ENCODE assay signal across 7 cellular contexts in the genomic region with DNA sequence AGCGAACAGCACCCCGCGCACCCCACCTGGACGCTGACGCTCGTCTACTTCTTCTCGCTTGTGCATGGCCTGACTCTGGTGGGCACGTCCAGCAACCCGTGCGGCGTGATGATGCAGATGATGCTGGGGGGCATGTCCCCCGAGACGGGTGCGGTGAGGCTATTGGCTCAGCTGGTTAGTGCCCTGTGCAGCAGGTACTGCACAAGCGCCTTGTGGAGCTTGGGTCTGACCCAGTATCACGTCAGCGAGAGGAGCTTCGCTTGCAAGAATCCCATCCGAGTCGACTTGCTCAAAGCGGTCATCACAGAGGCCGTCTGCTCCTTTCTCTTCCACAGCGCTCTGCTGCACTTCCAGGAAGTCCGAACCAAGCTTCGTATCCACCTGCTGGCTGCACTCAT. TPM values are rescaled to one million over a fixed set of nuclear protein-coding genes. Genes with fewer than 3 reads are reported as not detected.
DNase-seq lines count a peak whose midpoint lies in the region; ATAC-seq and TF ChIP-seq lines count a peak whose summit lies in the region.

No MANE protein-coding gene starts in this region.

- no peaks in the 10 kb centered on the region for H4K20me1 ChIP-seq in PC-3 (ENCODE audit: low read length)

- no peaks in the 10 kb centered on the region for H3F3A ChIP-seq in PC-3 (ENCODE audit: low read length, unreplicated experiment)

- H3K9me3 Mint-ChIP-seq in stimulated activated effector memory CD8-positive, alpha-beta T cell treated with anti-CD3 and anti-CD28 coated beads, Interleukin-12 subunit alpha, Interleukin-12 subunit beta, amount 100 ng/mL, for 72 hours: no peaks in the 10 kb centered on the region

- no peaks in the 10 kb centered on the region for H3K9me3 ChIP-seq in PC-3 (ENCODE audit: low read length)

- H3K27me3 ChIP-seq in GM06990 (replicated peaks; ENCODE audit: control insufficient read depth, insufficient read depth, low read length): no peaks in the 10 kb centered on the region
- H3K27me3 ChIP-seq in PC-3 (ENCODE audit: low read length): no peaks in the 10 kb centered on the region
- no peaks in the 10 kb centered on the region for H3K27me3 ChIP-seq in layer of hippocampus (ENCODE audit: control insufficient read depth, insufficient read depth, low read length)

- peak overlapping the region; percentile 83 for H3K4me3 Mint-ChIP-seq in stimulated activated effector memory CD8-positive, alpha-beta T cell treated with anti-CD3 and anti-CD28 coated beads, Interleukin-12 subunit alpha, Interleukin-12 subunit beta, amount 100 ng/mL, for 72 hours

- H3K4me1 ChIP-seq in PC-3 (ENCODE audit: insufficient read depth, low read length): peaks cover 19% of the 10 kb centered on the region

- H3K27ac ChIP-seq in PC-3 (ENCODE audit: low read length) (no peak overlapping the region), layer of hippocampus (ENCODE audit: low read depth, low read length) (peak overlapping the region; percentile 82)

- H3K79me2 ChIP-seq in PC-3 (ENCODE audit: low read length): no peaks in the 10 kb centered on the region

- peaks cover 24% of the 10 kb centered on the region for H3K4me1 Mint-ChIP-seq in stimulated activated effector memory CD8-positive, alpha-beta T cell treated with anti-CD3 and anti-CD28 coated beads, Interleukin-12 subunit alpha, Interleukin-12 subunit beta, amount 100 ng/mL, for 72 hours

- peak; percentile 9 for ATAC-seq in HG02943 (IDR thresholded peaks at IDR 0.05; ENCODE audit: low read depth, unreplicated experiment)
- peak; percentile 53 for ATAC-seq in PC-3
- ATAC-seq in stimulated activated effector memory CD8-positive, alpha-beta T cell treated with anti-CD3 and anti-CD28 coated beads, Interleukin-12 subunit alpha, Interleukin-12 subunit beta, amount 100 ng/mL, for 72 hours: peak; percentile 22

- CTCF ChIA-PET in PC-3 (lab: Charles Lee): interaction anchor here (0.6 to 1.1 kb wide), 3 partner anchors 11 to 464 kb away, joined by 3 to 5 read pairs (median 3); no protein-coding TSS in a partner anchor

- DNase-seq in GM06990 (ENCODE audit: extremely low read depth, insufficient read length): no peak
- DNase-seq in PC-3: peak; percentile 73
- peak; percentile 23 to 70 for DNase-seq in cerebellar nuclear complex (lab: John Stamatoyannopoulos, UW)
- no peak for DNase-seq in stimulated activated effector memory CD8-positive, alpha-beta T cell treated with anti-CD3 and anti-CD28 coated beads, Interleukin-12 subunit alpha, Interleukin-12 subunit beta, amount 100 ng/mL, for 72 hours (ENCODE audit: low spot score in 2 of 2)
- no peak for DNase-seq in NCI-H187 treated with DMSO at 0.1 percent for 48 hours (lab: John Stamatoyannopoulos, UW)

- H3K36me3 Mint-ChIP-seq in stimulated activated effector memory CD8-positive, alpha-beta T cell treated with anti-CD3 and anti-CD28 coated beads, Interleukin-12 subunit alpha, Interleukin-12 subunit beta, amount 100 ng/mL, for 72 hours: peaks cover 17% of the 10 kb centered on the region

- H3K4me3 ChIP-seq in GM06990 (replicated peaks; ENCODE audit: low read depth, low read length) (peak overlapping the region; percentile 72), PC-3 (ENCODE audit: low read length) (peak overlapping the region; percentile 82)

- H3K9me2 ChIP-seq in PC-3 (replicated peaks; ENCODE audit: low read length): no peaks in the 10 kb centered on the region

- peak overlapping the region; percentile 99 for H2AFZ ChIP-seq in PC-3 (ENCODE audit: low read length)

- TF ChIP-seq CTCF in GM06990 (IDR thresholded peaks at IDR 0.05; ENCODE audit: insufficient read depth, low read length, poor library complexity, severe bottlenecking) (no peak), PC-3 (conservative IDR thresholded peaks at IDR 0.05; ENCODE audit: low read depth, low read length) (peak; percentile 49)

- intact Hi-C loops in PC-3 (cut with micrococcal nuclease): no loop called here

- no peak overlapping the region for H3K27ac Mint-ChIP-seq in stimulated activated effector memory CD8-positive, alpha-beta T cell treated with anti-CD3 and anti-CD28 coated beads, Interleukin-12 subunit alpha, Interleukin-12 subunit beta, amount 100 ng/mL, for 72 hours

- peak overlapping the region; percentile 70; the same call in 1 of the 2 replicates for H3K9ac ChIP-seq in PC-3 (ENCODE audit: low read length)

- peak overlapping the region; percentile 98 for H3K4me2 ChIP-seq in PC-3 (ENCODE audit: low read length)

- POLR2A ChIA-PET in PC-3 (lab: Charles Lee; ENCODE audit: unreplicated experiment): interaction anchor here (0.7 kb wide), 1 partner anchor 367 kb away, joined by 4 read pairs; no protein-coding TSS in a partner anchor

- no peaks in the 10 kb centered on the region for H3K36me3 ChIP-seq in GM06990 (ENCODE audit: control insufficient read depth, insufficient read depth, low read length)
- no peaks in the 10 kb centered on the region for H3K36me3 ChIP-seq in PC-3 (ENCODE audit: low read depth, low read length)

- BruUV-seq in PC-3 (replicated peaks; lab: Mats Ljungman, UMichigan): no TSS peak

RNA-seq across cellular contexts. Expression of a gene that starts 0.4 kb away (rescaled TPM):
- 2.2 and 3.1 TPM in 2 replicates for total RNA-seq in PC-3 (2014; rRNA removed)

RNA-seq across cellular contexts. Expression of a gene that starts 47.4 kb away (rescaled TPM):
- total RNA-seq in PC-3 (2014; rRNA removed): 302 and 361 TPM in 2 replicates

Comparison
In these comparisons a context has a peak if more than half of its experiments do, and no peak if none do; other contexts are left out.
1. DNase-seq: peak in PC-3 (single experiment) and cerebellar nuclear complex (2 of 2); none in GM06990 (single experiment), stimulated activated effector memory CD8-positive, alpha-beta T cell treated with anti-CD3 and anti-CD28 coated beads, Interleukin-12 subunit alpha, Interleukin-12 subunit beta, amount 100 ng/mL, for 72 hours (0 of 2) and NCI-H187 treated with DMSO at 0.1 percent for 48 hours (single experiment).
2. Peak in every context shown above with its lines, with median percentiles within 50 percentile points of each other: ATAC-seq.